36 cellular contexts compared by ENCODE assay signal in the genomic region with DNA sequence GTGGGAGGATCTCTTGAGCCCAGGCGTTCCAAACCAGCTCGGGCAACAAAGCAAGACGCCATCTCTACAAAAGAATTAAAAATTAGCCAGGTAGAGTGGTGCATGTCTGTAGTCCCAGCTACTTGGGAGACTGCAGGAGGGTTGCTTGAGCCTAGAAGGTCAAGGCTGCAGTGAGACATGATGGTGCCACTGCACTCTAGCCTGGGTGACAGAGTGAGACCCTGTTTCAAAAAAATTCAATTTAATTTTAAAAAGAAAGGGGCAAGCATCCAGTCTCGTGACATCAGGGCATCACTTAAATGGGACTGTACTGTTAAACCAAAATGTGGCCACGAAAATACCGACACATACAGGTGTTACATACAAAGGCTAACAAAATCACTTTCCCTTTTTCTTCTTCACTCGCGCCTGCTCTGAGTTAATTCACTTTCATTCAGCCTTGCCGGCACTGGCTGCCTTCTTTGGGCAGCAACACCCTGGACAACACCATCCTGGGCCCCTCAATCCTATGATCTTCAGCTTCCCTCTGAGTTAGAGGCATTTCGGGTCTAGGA.
DNase-seq lines count a peak whose midpoint lies in the region; ATAC-seq and TF ChIP-seq lines count a peak whose summit lies in the region.
"Had no signal": no experiment of that assay in that cellular context is flagged by ENCODE, and none has a peak within 500 bp of the region (broad histone marks: within the 10 kb centered on the region; RNA-seq: fewer than 3 reads in every experiment).

No MANE protein-coding gene starts in this region.

- no peak for DNase-seq in activated CD8-positive, alpha-beta T cell treated with anti-CD3 and anti-CD28 coated beads, Interleukin-2, amount 10 ng/mL, durations not matched to agents 7 days and 5 days
- no peak for DNase-seq in activated CD8-positive, alpha-beta T cell treated with anti-CD3 and anti-CD28 coated beads for 36 hours
- peak; percentile 24 for DNase-seq in endodermal cell
- no peak for DNase-seq in chondrocyte (ENCODE audit: low spot score)
- DNase-seq in DMS 273 treated with DMSO at 0.1 percent for 48 hours (lab: John Stamatoyannopoulos, UW), result no peak
- DNase-seq in NOMO-1 treated with DMSO at 0.1 percent for 48 hours (lab: John Stamatoyannopoulos, UW; ENCODE audit: unreplicated experiment), result no peak
- DNase-seq: activated CD4-positive, alpha-beta T cell treated with anti-CD3 and anti-CD28 coated beads for 36 hours; activated effector memory CD4-positive, alpha-beta T cell treated with Interleukin-2 at 50 U/mL for 16 hours; activated T-cell treated with anti-CD3 and anti-CD28 coated beads, Interleukin-2, amount 50 U/mL, for 1 hour; Calu3; dermis blood vessel endothelial cell; DND-41; esophagus squamous epithelium; foreskin keratinocyte; GF-D8; GOT3; Karpas-422; kidney; MV-4-11; NCI-H1436; NCI-H2081; NCI-H226; NCI-H69; occipital lobe; SIG-M5; stimulated activated CD4-positive, alpha-beta T cell treated with anti-CD3 and anti-CD28 coated beads, Interleukin-4, amount 100 ng/mL, for 4 hours; T1000; upper lobe of left lung had no signal

- H3K9ac ChIP-seq in Loucy (ENCODE audit: low read depth, low read length, poor library complexity, severe bottlenecking), result peak overlapping the region; percentile 87
- no peak overlapping the region for H3K9ac ChIP-seq in endodermal cell (ENCODE audit: extremely low read depth, low read length, poor library complexity, severe bottlenecking)

- POLR2A ChIA-PET in activated CD8-positive, alpha-beta T cell treated with anti-CD3 and anti-CD28 coated beads, Interleukin-2, amount 10 ng/mL, durations not matched to agents 7 days and 5 days (lab: Charles Lee), result no interaction called here
- POLR2A ChIA-PET in activated CD8-positive, alpha-beta T cell treated with anti-CD3 and anti-CD28 coated beads for 36 hours (lab: Charles Lee), result no interaction called here

- H3K27me3 Mint-ChIP-seq in activated CD8-positive, alpha-beta T cell treated with anti-CD3 and anti-CD28 coated beads, Interleukin-2, amount 10 ng/mL, durations not matched to agents 7 days and 5 days (ENCODE audit: low read depth), result peaks cover 4% of the 10 kb centered on the region
- H3K27me3 Mint-ChIP-seq in activated CD8-positive, alpha-beta T cell treated with anti-CD3 and anti-CD28 coated beads for 36 hours, result no peaks in the 10 kb centered on the region
- H3K27me3 Mint-ChIP-seq in endodermal cell (ENCODE audit: insufficient read depth) (peaks cover 1% of the 10 kb centered on the region), chondrocyte (ENCODE audit: low read depth) (peaks cover 11% of the 10 kb centered on the region)
- H3K27me3 Mint-ChIP-seq: activated CD4-positive, alpha-beta T cell treated with anti-CD3 and anti-CD28 coated beads for 36 hours had no signal

- no peaks in the 10 kb centered on the region for H3K9me3 ChIP-seq in Loucy (ENCODE audit: insufficient read depth, low read depth, low read length)
- H3K9me3 ChIP-seq in endodermal cell (ENCODE audit: control insufficient read depth, low read length), result peaks cover 9% of the 10 kb centered on the region
- no peaks in the 10 kb centered on the region for H3K9me3 ChIP-seq in thymus (ENCODE audit: control insufficient read depth)
- H3K9me3 ChIP-seq: ascending aorta, esophagus squamous epithelium, upper lobe of left lung had no signal

- H3K27me3 ChIP-seq in Loucy (ENCODE audit: insufficient read depth, low read length, poor library complexity, severe bottlenecking), result no peaks in the 10 kb centered on the region
- H3K27me3 ChIP-seq in endodermal cell (ENCODE audit: control insufficient read depth, insufficient read depth, low read length, poor library complexity, severe bottlenecking), result no peaks in the 10 kb centered on the region
- H3K27me3 ChIP-seq in thymus (ENCODE audit: control insufficient read depth, insufficient read depth), result no peaks in the 10 kb centered on the region
- H3K27me3 ChIP-seq: ascending aorta, cardiac muscle cell, esophagus squamous epithelium, foreskin keratinocyte, upper lobe of left lung had no signal

- TF ChIP-seq CTCF in activated CD8-positive, alpha-beta T cell treated with anti-CD3 and anti-CD28 coated beads for 36 hours (IDR thresholded peaks at IDR 0.05), result no peak
- no peak for TF ChIP-seq CTCF in Loucy (conservative IDR thresholded peaks at IDR 0.05; ENCODE audit: low read length)
- no peak for TF ChIP-seq CTCF in endodermal cell (conservative IDR thresholded peaks at IDR 0.05)
- TF ChIP-seq CTCF in chondrocyte (IDR thresholded peaks at IDR 0.05), result no peak

- H3K4me2 ChIP-seq in Loucy (ENCODE audit: low read depth, low read length, poor library complexity, severe bottlenecking), result no peak overlapping the region

- H3K4me1 ChIP-seq in Loucy (ENCODE audit: insufficient read depth, low read length, poor library complexity, severe bottlenecking) (peaks cover 81% of the 10 kb centered on the region), endodermal cell (ENCODE audit: control insufficient read depth, insufficient read depth, low read length) (peaks cover 3% of the 10 kb centered on the region), thymus (ENCODE audit: control insufficient read depth, insufficient read depth, low read length) (peaks cover 25% of the 10 kb centered on the region)

- intact Hi-C loops in activated CD8-positive, alpha-beta T cell treated with anti-CD3 and anti-CD28 coated beads for 36 hours (cut with micrococcal nuclease), result no loop called here

- CTCF ChIA-PET in activated CD8-positive, alpha-beta T cell treated with anti-CD3 and anti-CD28 coated beads, Interleukin-2, amount 10 ng/mL, durations not matched to agents 7 days and 5 days (lab: Charles Lee), result no interaction called here
- CTCF ChIA-PET in activated CD8-positive, alpha-beta T cell treated with anti-CD3 and anti-CD28 coated beads for 36 hours (lab: Charles Lee), result no interaction called here

- ATAC-seq in activated CD8-positive, alpha-beta T cell treated with anti-CD3 and anti-CD28 coated beads, Interleukin-2, amount 10 ng/mL, durations not matched to agents 7 days and 5 days, result no peak
- no peak for ATAC-seq in activated CD8-positive, alpha-beta T cell treated with anti-CD3 and anti-CD28 coated beads for 36 hours
- ATAC-seq: activated CD4-positive, alpha-beta T cell treated with anti-CD3 and anti-CD28 coated beads for 36 hours; activated naive CD4-positive, alpha-beta T cell treated with anti-CD3 and anti-CD28 coated beads, Interleukin-2, amount 50 U/mL, for 72 hours; foreskin keratinocyte; Panc1 had no signal

- no peak overlapping the region for H3K27ac ChIP-seq in endodermal cell (ENCODE audit: low read depth, low read length)
- H3K27ac ChIP-seq in thymus (ENCODE audit: low read depth), result peak overlapping the region; percentile 37
- H3K27ac ChIP-seq: ascending aorta, cardiac muscle cell, foreskin keratinocyte, HL-60, VCaP had no signal

- H3K27ac Mint-ChIP-seq in activated CD8-positive, alpha-beta T cell treated with anti-CD3 and anti-CD28 coated beads, Interleukin-2, amount 10 ng/mL, durations not matched to agents 7 days and 5 days, result peak overlapping the region; percentile 60
- no peak overlapping the region for H3K27ac Mint-ChIP-seq in activated CD8-positive, alpha-beta T cell treated with anti-CD3 and anti-CD28 coated beads for 36 hours
- H3K27ac Mint-ChIP-seq in endodermal cell (no peak overlapping the region), chondrocyte (ENCODE audit: unreplicated experiment) (no peak overlapping the region)
- H3K27ac Mint-ChIP-seq: activated CD4-positive, alpha-beta T cell treated with anti-CD3 and anti-CD28 coated beads for 36 hours; activated naive CD4-positive, alpha-beta T cell treated with anti-CD3 and anti-CD28 coated beads, Interleukin-2, amount 50 U/mL, for 72 hours had no signal

- H4K20me1 ChIP-seq in Loucy (ENCODE audit: insufficient read depth, low read length, poor library complexity, severe bottlenecking), result no peaks in the 10 kb centered on the region

- H3K36me3 ChIP-seq in Loucy (ENCODE audit: insufficient read depth, low read length) (no peaks in the 10 kb centered on the region), endodermal cell (ENCODE audit: control insufficient read depth, insufficient read depth, low read length) (no peaks in the 10 kb centered on the region), thymus (ENCODE audit: control insufficient read depth, insufficient read depth) (no peaks in the 10 kb centered on the region)
- H3K36me3 ChIP-seq: ascending aorta, cardiac muscle cell, esophagus squamous epithelium, upper lobe of left lung had no signal

- H3F3A ChIP-seq in Loucy (ENCODE audit: low read depth), result peaks cover 28% of the 10 kb centered on the region

- H2AFZ ChIP-seq in Loucy (ENCODE audit: low read length), result no peak overlapping the region

- 91 to 92% methylated on average over 9 to 10 of the region's 10 CpGs for WGBS in endodermal cell (ENCODE audit: insufficient coverage in 1 of 2, insufficient read length in 1 of 2), 2 experiments
- 65% methylated on average over 10 of the region's 10 CpGs for WGBS in thymus

- no peaks in the 10 kb centered on the region for H3K9me3 Mint-ChIP-seq in activated CD8-positive, alpha-beta T cell treated with anti-CD3 and anti-CD28 coated beads, Interleukin-2, amount 10 ng/mL, durations not matched to agents 7 days and 5 days (ENCODE audit: insufficient read depth)
- no peaks in the 10 kb centered on the region for H3K9me3 Mint-ChIP-seq in activated CD8-positive, alpha-beta T cell treated with anti-CD3 and anti-CD28 coated beads for 36 hours
- H3K9me3 Mint-ChIP-seq in endodermal cell (peaks cover 10% of the 10 kb centered on the region), chondrocyte (ENCODE audit: low read depth) (no peaks in the 10 kb centered on the region)
- H3K9me3 Mint-ChIP-seq: activated naive CD4-positive, alpha-beta T cell treated with anti-CD3 and anti-CD28 coated beads, Interleukin-2, amount 50 U/mL, for 72 hours had no signal

- H3K4me3 ChIP-seq in Loucy (ENCODE audit: low read length, poor library complexity, severe bottlenecking) (no peak overlapping the region), endodermal cell (ENCODE audit: low read length) (no peak overlapping the region), thymus (ENCODE audit: low read length) (no peak overlapping the region)
- H3K4me3 ChIP-seq: ascending aorta, cardiac muscle cell, upper lobe of left lung had no signal

- H3K9me2 ChIP-seq in Loucy (replicated peaks; ENCODE audit: low read depth, low read length), result no peaks in the 10 kb centered on the region

- no peaks in the 10 kb centered on the region for H3K79me2 ChIP-seq in Loucy (ENCODE audit: insufficient read depth, low read length)

- no peak overlapping the region for H3K4me3 Mint-ChIP-seq in activated CD8-positive, alpha-beta T cell treated with anti-CD3 and anti-CD28 coated beads, Interleukin-2, amount 10 ng/mL, durations not matched to agents 7 days and 5 days
- H3K4me3 Mint-ChIP-seq in activated CD8-positive, alpha-beta T cell treated with anti-CD3 and anti-CD28 coated beads for 36 hours, result no peak overlapping the region
- no peak overlapping the region for H3K4me3 Mint-ChIP-seq in endodermal cell
- H3K4me3 Mint-ChIP-seq in chondrocyte (ENCODE audit: unreplicated experiment), result no peak overlapping the region
- H3K4me3 Mint-ChIP-seq: activated CD4-positive, alpha-beta T cell treated with anti-CD3 and anti-CD28 coated beads for 36 hours had no signal

- peaks cover 13% of the 10 kb centered on the region for H3K36me3 Mint-ChIP-seq in activated CD8-positive, alpha-beta T cell treated with anti-CD3 and anti-CD28 coated beads, Interleukin-2, amount 10 ng/mL, durations not matched to agents 7 days and 5 days (ENCODE audit: low read depth)
- H3K36me3 Mint-ChIP-seq in activated CD8-positive, alpha-beta T cell treated with anti-CD3 and anti-CD28 coated beads for 36 hours (ENCODE audit: low read depth), result no peaks in the 10 kb centered on the region
- H3K36me3 Mint-ChIP-seq in endodermal cell (ENCODE audit: low read depth), result no peaks in the 10 kb centered on the region
- no peaks in the 10 kb centered on the region for H3K36me3 Mint-ChIP-seq in chondrocyte (ENCODE audit: low read depth)

- H3K4me1 Mint-ChIP-seq in activated CD8-positive, alpha-beta T cell treated with anti-CD3 and anti-CD28 coated beads, Interleukin-2, amount 10 ng/mL, durations not matched to agents 7 days and 5 days (ENCODE audit: low read depth), result peaks cover 35% of the 10 kb centered on the region
- H3K4me1 Mint-ChIP-seq in activated CD8-positive, alpha-beta T cell treated with anti-CD3 and anti-CD28 coated beads for 36 hours (ENCODE audit: low read depth), result peaks cover 16% of the 10 kb centered on the region
- H3K4me1 Mint-ChIP-seq in endodermal cell (peaks cover 16% of the 10 kb centered on the region), chondrocyte (ENCODE audit: low read depth) (peaks cover 25% of the 10 kb centered on the region)
